9 cellular contexts compared by ENCODE assay signal in genomic region chr1:226373376-226373775, GRCh38.
"Had no signal": no experiment of that assay in that cellular context is flagged by ENCODE, and none has a peak within 500 bp of the region (broad histone marks: within the 10 kb centered on the region; RNA-seq: fewer than 3 reads in every experiment).

No MANE protein-coding gene starts in this region.

- H3K4me1 Mint-ChIP-seq: neural progenitor cell had no signal

- H2AFZ ChIP-seq: neural progenitor cell had no signal

- H3K9ac ChIP-seq: neural progenitor cell had no signal

- H3K4me3 Mint-ChIP-seq: activated naive CD8-positive, alpha-beta T cell; neural progenitor cell had no signal

- H3K4me2 ChIP-seq: neural progenitor cell had no signal

- DNase-seq: activated gamma-delta T cell; activated T-cell treated with anti-CD3 and anti-CD28 coated beads, Interleukin-2, amount 50 U/mL, for 1 hour; pancreas; spleen; stimulated activated CD4-positive, alpha-beta T cell treated with anti-CD3 and anti-CD28 coated beads, Interleukin-2, amount 100 ng/mL, for 24 hours; stimulated activated naive CD8-positive, alpha-beta T cell treated with anti-CD3 and anti-CD28 coated beads, Interleukin-15, Interleukin-2, amounts not matched to agents 100 U/mL and 50 U/mL, for 24 hours; upper lobe of left lung had no signal

- H3K27ac Mint-ChIP-seq: activated naive CD8-positive, alpha-beta T cell; neural progenitor cell had no signal

- H3K27ac ChIP-seq: neural progenitor cell, pancreas, spleen, upper lobe of left lung had no signal

- H3K4me1 ChIP-seq: neural progenitor cell, pancreas, upper lobe of left lung had no signal

- H3K27me3 Mint-ChIP-seq: activated naive CD8-positive, alpha-beta T cell had no signal

- H3K9me3 ChIP-seq: pancreas, spleen, upper lobe of left lung had no signal

- H3K27me3 ChIP-seq: neural progenitor cell, pancreas, spleen, upper lobe of left lung had no signal

- H3K4me3 ChIP-seq: neural progenitor cell, pancreas, spleen, upper lobe of left lung had no signal

- H3K9me3 Mint-ChIP-seq: neural progenitor cell had no signal
